Comparison of ENCODE assay signal across 10 cellular contexts in genomic region chr16:89695875-89696597, GRCh38. TPM values are rescaled to one million over a fixed set of nuclear protein-coding genes. Genes with fewer than 3 reads are reported as not detected.
DNase-seq lines count a peak whose midpoint lies in the region; ATAC-seq and TF ChIP-seq lines count a peak whose summit lies in the region.
"Had no signal": no experiment of that assay in that cellular context is flagged by ENCODE, and none has a peak within 500 bp of the region (broad histone marks: within the 10 kb centered on the region; RNA-seq: fewer than 3 reads in every experiment).

No MANE protein-coding gene starts in this region.

- no peak overlapping the region for H3K4me3 Mint-ChIP-seq in chondrocyte (ENCODE audit: unreplicated experiment)
- no peak overlapping the region for H3K4me3 Mint-ChIP-seq in stimulated activated effector memory CD8-positive, alpha-beta T cell treated with anti-CD3 and anti-CD28 coated beads, Interleukin-12 subunit alpha, Interleukin-12 subunit beta, amount 100 ng/mL, for 72 hours
- no peak overlapping the region for H3K4me3 Mint-ChIP-seq in activated CD4-positive, alpha-beta T cell treated with anti-CD3 and anti-CD28 coated beads, Interleukin-2, amount 10 ng/mL, durations not matched to agents 24 days and 14 days
- H3K4me3 Mint-ChIP-seq: activated naive CD8-positive, alpha-beta T cell treated with anti-CD3 and anti-CD28 coated beads for 36 hours had no signal

- ATAC-seq in left ventricle myocardium superior: no peak
- ATAC-seq in stimulated activated effector memory CD8-positive, alpha-beta T cell treated with anti-CD3 and anti-CD28 coated beads, Interleukin-12 subunit alpha, Interleukin-12 subunit beta, amount 100 ng/mL, for 72 hours: no peak
- ATAC-seq: activated CD4-positive, CD25-positive, alpha-beta regulatory T cell treated with anti-CD3 and anti-CD28 coated beads, Interleukin-2, amount 50 U/mL, for 24 hours; gastroesophageal sphincter had no signal

- H3K27me3 Mint-ChIP-seq in chondrocyte (ENCODE audit: low read depth): no peaks in the 10 kb centered on the region
- no peaks in the 10 kb centered on the region for H3K27me3 Mint-ChIP-seq in activated CD4-positive, alpha-beta T cell treated with anti-CD3 and anti-CD28 coated beads, Interleukin-2, amount 10 ng/mL, durations not matched to agents 24 days and 14 days
- H3K27me3 Mint-ChIP-seq: activated naive CD8-positive, alpha-beta T cell treated with anti-CD3 and anti-CD28 coated beads for 36 hours had no signal

- H3K36me3 Mint-ChIP-seq in chondrocyte (ENCODE audit: low read depth): peaks cover 4% of the 10 kb centered on the region
- H3K36me3 Mint-ChIP-seq in stimulated activated effector memory CD8-positive, alpha-beta T cell treated with anti-CD3 and anti-CD28 coated beads, Interleukin-12 subunit alpha, Interleukin-12 subunit beta, amount 100 ng/mL, for 72 hours: peaks cover 53% of the 10 kb centered on the region
- peaks cover 27% of the 10 kb centered on the region for H3K36me3 Mint-ChIP-seq in activated CD4-positive, alpha-beta T cell treated with anti-CD3 and anti-CD28 coated beads, Interleukin-2, amount 10 ng/mL, durations not matched to agents 24 days and 14 days (ENCODE audit: low read depth)

- no peak for TF ChIP-seq CTCF in chondrocyte (IDR thresholded peaks at IDR 0.05)

- H3K27ac Mint-ChIP-seq in chondrocyte (ENCODE audit: unreplicated experiment): no peak overlapping the region
- H3K27ac Mint-ChIP-seq in stimulated activated effector memory CD8-positive, alpha-beta T cell treated with anti-CD3 and anti-CD28 coated beads, Interleukin-12 subunit alpha, Interleukin-12 subunit beta, amount 100 ng/mL, for 72 hours: peak overlapping the region; percentile 40
- H3K27ac Mint-ChIP-seq in activated CD4-positive, alpha-beta T cell treated with anti-CD3 and anti-CD28 coated beads, Interleukin-2, amount 10 ng/mL, durations not matched to agents 24 days and 14 days: no peak overlapping the region
- H3K27ac Mint-ChIP-seq: activated naive CD8-positive, alpha-beta T cell treated with anti-CD3 and anti-CD28 coated beads for 36 hours had no signal

- peaks cover 5% of the 10 kb centered on the region for H3K4me1 Mint-ChIP-seq in chondrocyte (ENCODE audit: low read depth)
- peaks cover 35% of the 10 kb centered on the region for H3K4me1 Mint-ChIP-seq in stimulated activated effector memory CD8-positive, alpha-beta T cell treated with anti-CD3 and anti-CD28 coated beads, Interleukin-12 subunit alpha, Interleukin-12 subunit beta, amount 100 ng/mL, for 72 hours
- H3K4me1 Mint-ChIP-seq in activated CD4-positive, alpha-beta T cell treated with anti-CD3 and anti-CD28 coated beads, Interleukin-2, amount 10 ng/mL, durations not matched to agents 24 days and 14 days: peaks cover 9% of the 10 kb centered on the region

- peak; percentile 74 for DNase-seq in cardiac septum (ENCODE audit: low spot score)
- DNase-seq in left ventricle myocardium superior: no peak
- peak; percentile 85 for DNase-seq in chondrocyte (ENCODE audit: low spot score)
- no peak for DNase-seq in stimulated activated effector memory CD8-positive, alpha-beta T cell treated with anti-CD3 and anti-CD28 coated beads, Interleukin-12 subunit alpha, Interleukin-12 subunit beta, amount 100 ng/mL, for 72 hours (ENCODE audit: low spot score in 2 of 2)
- no peak for DNase-seq in activated CD4-positive, alpha-beta T cell treated with anti-CD3 and anti-CD28 coated beads, Interleukin-2, amount 10 ng/mL, durations not matched to agents 24 days and 14 days
- DNase-seq in COLO829 (ENCODE audit: low spot score): no peak
- DNase-seq: activated naive CD8-positive, alpha-beta T cell treated with anti-CD3 and anti-CD28 coated beads for 36 hours; NCI-H1436 had no signal

- intact Hi-C loops in cardiac septum (cut with DNase I): no loop called here
- intact Hi-C loops in left ventricle myocardium superior (cut with micrococcal nuclease): no loop called here
- intact Hi-C loops in activated CD4-positive, alpha-beta T cell treated with anti-CD3 and anti-CD28 coated beads, Interleukin-2, amount 10 ng/mL, durations not matched to agents 24 days and 14 days (cut with micrococcal nuclease): no loop called here

- no peaks in the 10 kb centered on the region for H3K9me3 Mint-ChIP-seq in chondrocyte (ENCODE audit: low read depth)
- no peaks in the 10 kb centered on the region for H3K9me3 Mint-ChIP-seq in stimulated activated effector memory CD8-positive, alpha-beta T cell treated with anti-CD3 and anti-CD28 coated beads, Interleukin-12 subunit alpha, Interleukin-12 subunit beta, amount 100 ng/mL, for 72 hours
- no peaks in the 10 kb centered on the region for H3K9me3 Mint-ChIP-seq in activated CD4-positive, alpha-beta T cell treated with anti-CD3 and anti-CD28 coated beads, Interleukin-2, amount 10 ng/mL, durations not matched to agents 24 days and 14 days
- H3K9me3 Mint-ChIP-seq: activated naive CD8-positive, alpha-beta T cell treated with anti-CD3 and anti-CD28 coated beads for 36 hours had no signal

RNA-seq across cellular contexts. Expression of gene SPATA2L, which starts 5.5 kb away (rescaled TPM):
- total RNA-seq in cardiac septum: 4.4 TPM
- 2.3 TPM for total RNA-seq in left ventricle myocardium superior
- total RNA-seq in chondrocyte: 7.0 to 10.3 TPM (median 9.3 TPM) in 3 replicates
- total RNA-seq in activated CD4-positive, alpha-beta T cell treated with anti-CD3 and anti-CD28 coated beads, Interleukin-2, amount 10 ng/mL, durations not matched to agents 24 days and 14 days: 12.8 and 13.2 TPM in 2 replicates

RNA-seq across cellular contexts. Expression of gene CDK10, which starts 9.5 kb away (rescaled TPM):
- total RNA-seq in cardiac septum (32.9 TPM), left ventricle myocardium superior (23.6 TPM), chondrocyte (43.7 to 63.0 TPM (median 45.8 TPM) in 3 replicates)
- total RNA-seq in activated CD4-positive, alpha-beta T cell treated with anti-CD3 and anti-CD28 coated beads, Interleukin-2, amount 10 ng/mL, durations not matched to agents 24 days and 14 days: 104 and 108 TPM in 2 replicates

RNA-seq across cellular contexts. Expression of gene VPS9D1, which starts 24.7 kb away (rescaled TPM):
- total RNA-seq in cardiac septum (19.7 TPM), left ventricle myocardium superior (13.7 TPM), chondrocyte (20.3 to 26.6 TPM (median 20.4 TPM) in 3 replicates)
- total RNA-seq in activated CD4-positive, alpha-beta T cell treated with anti-CD3 and anti-CD28 coated beads, Interleukin-2, amount 10 ng/mL, durations not matched to agents 24 days and 14 days: 3.6 and 3.9 TPM in 2 replicates

RNA-seq across cellular contexts. Expression of gene ZNF276, which starts 25.3 kb away (rescaled TPM):
- total RNA-seq in cardiac septum (17.5 TPM), left ventricle myocardium superior (12.2 TPM), chondrocyte (16.2 to 23.0 TPM (median 17.4 TPM) in 3 replicates)
- total RNA-seq in activated CD4-positive, alpha-beta T cell treated with anti-CD3 and anti-CD28 coated beads, Interleukin-2, amount 10 ng/mL, durations not matched to agents 24 days and 14 days: 32.9 and 33.3 TPM in 2 replicates

RNA-seq across cellular contexts. Expression of gene SPATA33, which starts 38.4 kb away (rescaled TPM):
- total RNA-seq in cardiac septum: 4.3 TPM
- total RNA-seq in left ventricle myocardium superior: 2.6 TPM
- total RNA-seq in chondrocyte: 8.8 to 12.6 TPM (median 10.3 TPM) in 3 replicates
- 14.6 and 17.2 TPM in 2 replicates for total RNA-seq in activated CD4-positive, alpha-beta T cell treated with anti-CD3 and anti-CD28 coated beads, Interleukin-2, amount 10 ng/mL, durations not matched to agents 24 days and 14 days

Comparison
In these comparisons a context has a peak if more than half of its experiments do, and no peak if none do; other contexts are left out.
1. DNase-seq: peak in cardiac septum (single experiment) and chondrocyte (single experiment); none in left ventricle myocardium superior (single experiment), stimulated activated effector memory CD8-positive, alpha-beta T cell treated with anti-CD3 and anti-CD28 coated beads, Interleukin-12 subunit alpha, Interleukin-12 subunit beta, amount 100 ng/mL, for 72 hours (0 of 2), activated CD4-positive, alpha-beta T cell treated with anti-CD3 and anti-CD28 coated beads, Interleukin-2, amount 10 ng/mL, durations not matched to agents 24 days and 14 days (single experiment) and COLO829 (single experiment).